Comparison of ENCODE assay signal across 22 cellular contexts in the genomic region with DNA sequence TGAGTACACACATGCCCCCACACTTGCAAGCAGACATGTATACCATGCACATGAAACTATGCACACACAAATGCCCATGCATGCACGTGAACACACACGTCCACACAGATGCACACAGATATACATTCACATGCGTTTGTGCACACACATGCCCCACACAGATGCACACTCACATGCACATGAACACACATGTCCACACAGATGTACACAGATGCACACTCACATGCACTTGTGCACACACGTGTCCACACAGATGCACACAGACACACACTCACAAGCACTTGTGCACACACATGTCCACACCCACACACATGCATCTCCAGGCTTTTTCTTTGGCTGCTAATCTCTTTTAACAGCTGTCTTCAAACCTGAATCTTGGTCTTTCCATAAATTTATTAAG. TPM values are rescaled to one million over a fixed set of nuclear protein-coding genes. Genes with fewer than 3 reads are reported as not detected.
DNase-seq lines count a peak whose midpoint lies in the region; ATAC-seq, FAIRE-seq and TF ChIP-seq lines count a peak whose summit lies in the region.
"Had no signal": no experiment of that assay in that cellular context is flagged by ENCODE, and none has a peak within 500 bp of the region (broad histone marks: within the 10 kb centered on the region; RNA-seq: fewer than 3 reads in every experiment).

No MANE protein-coding gene starts in this region.

- no peak overlapping the region for H3K4me3 ChIP-seq in Karpas-422 (ENCODE audit: low read length)
- H3K4me3 ChIP-seq in H1 (ENCODE audit: extremely low read depth in 1 of 4, insufficient read depth in 2 of 4, low read depth in 3 of 4, low read length in 4 of 4) = no peak overlapping the region
- H3K4me3 ChIP-seq in trophoblast cell (ENCODE audit: low read depth, low read length) = peak overlapping the region; percentile 21
- H3K4me3 ChIP-seq: A549; BLaER1 treated with 17β-estradiol and CSF1 and Interleukin-3, amounts not matched to agents 10 nM and 100 nM had no signal

- no peak overlapping the region for H4K5ac ChIP-seq in H1 (ENCODE audit: insufficient read length, low read depth, low read length)

- H3K27ac Mint-ChIP-seq in activated naive CD8-positive, alpha-beta T cell treated with anti-CD3 and anti-CD28 coated beads, Interleukin-2, amount 10 ng/mL, durations not matched to agents 7 days and 5 days = peak overlapping the region; percentile 19
- H3K27ac Mint-ChIP-seq in activated naive CD8-positive, alpha-beta T cell treated with anti-CD3 and anti-CD28 coated beads for 36 hours = no peak overlapping the region
- H3K27ac Mint-ChIP-seq: B cell; CD4-positive, alpha-beta T cell; CD8-positive, alpha-beta T cell had no signal

- H2BK120ac ChIP-seq in H1 (replicated peaks; ENCODE audit: low read depth, low read length) (no peak overlapping the region), trophoblast cell (ENCODE audit: insufficient read depth, low read length, poor library complexity) (no peak overlapping the region)

- H3K18ac ChIP-seq in H1 (ENCODE audit: extremely low read depth, low read length) = no peak overlapping the region
- H3K18ac ChIP-seq in trophoblast cell (ENCODE audit: low read length) = no peak overlapping the region

- intact Hi-C loops in posterior vena cava (cut with DNase I) = no loop called here

- H3K27me3 Mint-ChIP-seq in activated naive CD8-positive, alpha-beta T cell treated with anti-CD3 and anti-CD28 coated beads, Interleukin-2, amount 10 ng/mL, durations not matched to agents 7 days and 5 days = peaks cover 3% of the 10 kb centered on the region
- no peaks in the 10 kb centered on the region for H3K27me3 Mint-ChIP-seq in activated naive CD8-positive, alpha-beta T cell treated with anti-CD3 and anti-CD28 coated beads for 36 hours

- H3K9ac ChIP-seq in Karpas-422 (ENCODE audit: low read length) = no peak overlapping the region
- H3K9ac ChIP-seq in H1 (replicated peaks in 1 of 4; ENCODE audit: extremely low read depth in 1 of 4, low read depth in 3 of 4, low read length in 3 of 4) = no peak overlapping the region
- H3K9ac ChIP-seq in trophoblast cell (ENCODE audit: low read length) = no peak overlapping the region
- H3K9ac ChIP-seq: BLaER1 treated with 17β-estradiol and CSF1 and Interleukin-3, amounts not matched to agents 10 nM and 100 nM had no signal

- no peak overlapping the region for H2BK20ac ChIP-seq in H1 (ENCODE audit: low read length)

- H2BK12ac ChIP-seq in H1 (ENCODE audit: low read depth, low read length) (no peak overlapping the region), trophoblast cell (ENCODE audit: low read length) (no peak overlapping the region)

- WGBS in H1 (ENCODE audit: extremely low coverage in 1 of 2, insufficient coverage in 1 of 2, insufficient read length in 1 of 2, insufficient replicate concordance in 2 of 2, low coverage in 1 of 2, low lambda C conversion rate in 2 of 2, missing lambda C conversion rate in 1 of 2), 2 experiments = 96% methylated on average over 4 of the region's 4 CpGs; no CpG with 5 or more reads in 1 of the 2 experiments
- WGBS in trophoblast cell (ENCODE audit: extremely low coverage, insufficient coverage, insufficient read length) = no CpG with 5 or more reads among the region's 4 CpGs

- H2AK5ac ChIP-seq in H1 (ENCODE audit: low read depth, low read length) (no peak overlapping the region), trophoblast cell (ENCODE audit: low read length) (no peak overlapping the region)

- H4K91ac ChIP-seq in H1 (replicated peaks; ENCODE audit: insufficient read length, low read length) (peak overlapping the region; percentile 17), trophoblast cell (ENCODE audit: low read depth, low read length) (no peak overlapping the region)

- H3K4ac ChIP-seq in H1 (replicated peaks; ENCODE audit: insufficient read length, low read depth, low read length) (no peak overlapping the region), trophoblast cell (ENCODE audit: low read depth, low read length) (no peak overlapping the region)

- H2BK15ac ChIP-seq in H1 (ENCODE audit: low read length) = no peak overlapping the region

- H4K20me1 ChIP-seq in Karpas-422 (ENCODE audit: insufficient read depth, low read depth, low read length) (no peaks in the 10 kb centered on the region), H1 (replicated peaks in 1 of 2; ENCODE audit: control insufficient read depth in 1 of 2, insufficient read depth in 2 of 2, low read length in 2 of 2) (peaks cover 7 to 21% of the 10 kb centered on the region in 2 experiments)
- H4K20me1 ChIP-seq: BLaER1 treated with 17β-estradiol and CSF1 and Interleukin-3, amounts not matched to agents 10 nM and 100 nM had no signal

- peaks cover 44% of the 10 kb centered on the region for H3K4me1 Mint-ChIP-seq in activated naive CD8-positive, alpha-beta T cell treated with anti-CD3 and anti-CD28 coated beads, Interleukin-2, amount 10 ng/mL, durations not matched to agents 7 days and 5 days
- H3K4me1 Mint-ChIP-seq in activated naive CD8-positive, alpha-beta T cell treated with anti-CD3 and anti-CD28 coated beads for 36 hours = peaks cover 60% of the 10 kb centered on the region

- H3K9me3 Mint-ChIP-seq in activated naive CD8-positive, alpha-beta T cell treated with anti-CD3 and anti-CD28 coated beads, Interleukin-2, amount 10 ng/mL, durations not matched to agents 7 days and 5 days = peaks cover 3% of the 10 kb centered on the region
- H3K9me3 Mint-ChIP-seq in activated naive CD8-positive, alpha-beta T cell treated with anti-CD3 and anti-CD28 coated beads for 36 hours = no peaks in the 10 kb centered on the region
- H3K9me3 Mint-ChIP-seq: CD4-positive, alpha-beta T cell; CD8-positive, alpha-beta T cell had no signal

- H3K9me2 ChIP-seq in Karpas-422 (replicated peaks; ENCODE audit: insufficient read depth, low read length) = no peaks in the 10 kb centered on the region

- no peaks in the 10 kb centered on the region for H3K9me3 ChIP-seq in Karpas-422 (ENCODE audit: low read length)
- H3K9me3 ChIP-seq in H1 (ENCODE audit: insufficient read depth in 2 of 2, low read depth in 1 of 2, low read length in 1 of 2) = no peaks in the 10 kb centered on the region
- H3K9me3 ChIP-seq in trophoblast cell (ENCODE audit: insufficient read depth, low read depth, low read length) = peaks cover 3% of the 10 kb centered on the region
- H3K9me3 ChIP-seq: Caco-2 had no signal

- no peak overlapping the region for H2BK5ac ChIP-seq in H1 (ENCODE audit: low read depth, low read length)
- H2BK5ac ChIP-seq in trophoblast cell (ENCODE audit: low read depth, low read length, poor library complexity) = no peak overlapping the region

- H3K4me1 ChIP-seq in Karpas-422 (ENCODE audit: low read length) = peaks cover 27% of the 10 kb centered on the region
- H3K4me1 ChIP-seq in H1 (replicated peaks in 1 of 4; ENCODE audit: control insufficient read depth in 3 of 4, insufficient read depth in 4 of 4, low read length in 3 of 4) = peaks cover 4 to 12% (median 6%) of the 10 kb centered on the region in 4 experiments
- H3K4me1 ChIP-seq in trophoblast cell (ENCODE audit: control insufficient read depth in 1 of 2, insufficient read depth in 2 of 2, low read length in 2 of 2) = no peaks in the 10 kb centered on the region
- H3K4me1 ChIP-seq: A549, Caco-2 had no signal

- ATAC-seq in activated naive CD8-positive, alpha-beta T cell treated with anti-CD3 and anti-CD28 coated beads, Interleukin-2, amount 10 ng/mL, durations not matched to agents 7 days and 5 days (ENCODE audit: low read depth) = no peak
- ATAC-seq in GM18907 (IDR thresholded peaks at IDR 0.05; ENCODE audit: unreplicated experiment) (no peak), HG02798 (IDR thresholded peaks at IDR 0.05; ENCODE audit: poor library complexity, unreplicated experiment) (no peak)
- ATAC-seq: A549; CD8-positive, alpha-beta T cell had no signal

- no peak for FAIRE-seq in H1 (lab: Jason Lieb, UNC)
- FAIRE-seq: A549, D721Med, G401.6 had no signal

- H2AFZ ChIP-seq in Karpas-422 (ENCODE audit: low read length) = no peak overlapping the region
- H2AFZ ChIP-seq in H1 (ENCODE audit: low read length) = no peak overlapping the region
- H2AFZ ChIP-seq in trophoblast cell (ENCODE audit: insufficient read depth, low read length, poor library complexity) = no peak overlapping the region

- H3K27ac ChIP-seq in Karpas-422 (ENCODE audit: low read length) (no peak overlapping the region), H1 (ENCODE audit: low read depth, low read length) (no peak overlapping the region), trophoblast cell (ENCODE audit: low read depth, low read length) (no peak overlapping the region)
- H3K27ac ChIP-seq: 22Rv1; A549; BLaER1 treated with 17β-estradiol and CSF1 and Interleukin-3, amounts not matched to agents 10 nM and 100 nM; C4-2B had no signal

- H4K8ac ChIP-seq in H1 (ENCODE audit: extremely low read depth, insufficient read depth, low read length) = no peak overlapping the region; the same call in 1 of the 2 replicates
- no peak overlapping the region for H4K8ac ChIP-seq in trophoblast cell (ENCODE audit: low read depth, low read length)

- POLR2A ChIA-PET in activated naive CD8-positive, alpha-beta T cell treated with anti-CD3 and anti-CD28 coated beads, Interleukin-2, amount 10 ng/mL, durations not matched to agents 7 days and 5 days (lab: Charles Lee) = no interaction called here
- POLR2A ChIA-PET in H1 (lab: Charles Lee; ENCODE audit: partially characterized antibody) = no interaction called here

- H3K27me3 ChIP-seq in Karpas-422 (ENCODE audit: low read length) (no peaks in the 10 kb centered on the region), H1 (replicated peaks in 1 of 4; ENCODE audit: control insufficient read depth in 3 of 4, extremely low read depth in 1 of 4, insufficient read depth in 3 of 4, low read length in 3 of 4) (0 out of 7 replicates have a peak, but pooled peaks cover 0 to 4% (median 0%) of the 10 kb centered on the region in 4 experiments), trophoblast cell (ENCODE audit: insufficient read depth, low read length) (no peaks in the 10 kb centered on the region)
- H3K27me3 ChIP-seq: BLaER1 treated with 17β-estradiol and CSF1 and Interleukin-3, amounts not matched to agents 10 nM and 100 nM had no signal

- no peak overlapping the region for H3K4me3 Mint-ChIP-seq in activated naive CD8-positive, alpha-beta T cell treated with anti-CD3 and anti-CD28 coated beads, Interleukin-2, amount 10 ng/mL, durations not matched to agents 7 days and 5 days
- no peak overlapping the region for H3K4me3 Mint-ChIP-seq in activated naive CD8-positive, alpha-beta T cell treated with anti-CD3 and anti-CD28 coated beads for 36 hours
- H3K4me3 Mint-ChIP-seq: B cell; CD4-positive, alpha-beta T cell; CD8-positive, alpha-beta T cell had no signal

- no peaks in the 10 kb centered on the region for H3K23me2 ChIP-seq in H1 (ENCODE audit: low read depth, low read length)

- DNase-seq in activated naive CD8-positive, alpha-beta T cell treated with anti-CD3 and anti-CD28 coated beads, Interleukin-2, amount 10 ng/mL, durations not matched to agents 7 days and 5 days = no peak
- no peak for DNase-seq in activated naive CD8-positive, alpha-beta T cell treated with anti-CD3 and anti-CD28 coated beads for 36 hours
- peak; percentile 27 for DNase-seq in Karpas-422
- no peak for DNase-seq in H1 (ENCODE audit: low read depth in 1 of 2, low spot score in 2 of 2)
- DNase-seq in trophoblast cell = no peak
- DNase-seq in posterior vena cava (ENCODE audit: low spot score) = no peak
- DNase-seq: AML-193; Caco-2; Calu3; CD4-positive, alpha-beta T cell; CD8-positive, alpha-beta T cell; DMS79 treated with DMSO at 0.1 percent for 48 hours; GF-D8 had no signal

- H3K79me1 ChIP-seq in H1 (ENCODE audit: low read depth, low read length) = peaks cover 14% of the 10 kb centered on the region
- no peaks in the 10 kb centered on the region for H3K79me1 ChIP-seq in trophoblast cell (ENCODE audit: low read length)

- peaks cover 11% of the 10 kb centered on the region for H3K36me3 Mint-ChIP-seq in activated naive CD8-positive, alpha-beta T cell treated with anti-CD3 and anti-CD28 coated beads, Interleukin-2, amount 10 ng/mL, durations not matched to agents 7 days and 5 days
- H3K36me3 Mint-ChIP-seq in activated naive CD8-positive, alpha-beta T cell treated with anti-CD3 and anti-CD28 coated beads for 36 hours = peaks cover 12% of the 10 kb centered on the region
- H3K36me3 Mint-ChIP-seq: CD8-positive, alpha-beta T cell had no signal

- no peak for TF ChIP-seq EP300 in H1 (IDR thresholded peaks at IDR 0.05; ENCODE audit: borderline replicate concordance in 1 of 2, low read depth in 2 of 2, low read length in 2 of 2)

- TF ChIP-seq POLR2A in H1 (IDR thresholded peaks at IDR 0.05; ENCODE audit: control extremely low read depth in 1 of 2, low read depth in 2 of 2, low read length in 2 of 2) = no peak

- H3K36me3 ChIP-seq in Karpas-422 (ENCODE audit: insufficient read depth, low read length) (no peaks in the 10 kb centered on the region), H1 (ENCODE audit: control insufficient read depth in 2 of 4, insufficient read depth in 4 of 4, low read length in 3 of 4) (peaks cover 0 to 16% (median 5%) of the 10 kb centered on the region in 4 experiments; a peak in 5 of 8 replicates), trophoblast cell (ENCODE audit: control insufficient read depth in 1 of 2, insufficient read depth in 2 of 2, low read length in 2 of 2) (no peaks in the 10 kb centered on the region)
- H3K36me3 ChIP-seq: BLaER1 treated with 17β-estradiol and CSF1 and Interleukin-3, amounts not matched to agents 10 nM and 100 nM had no signal

- H3K56ac ChIP-seq in H1 (replicated peaks; ENCODE audit: insufficient read length, low read depth, low read length) = no peak overlapping the region

- H4K12ac ChIP-seq in trophoblast cell (ENCODE audit: low read depth, low read length) = no peak overlapping the region

- TF ChIP-seq RAD21 in H1 (IDR thresholded peaks at IDR 0.05 in 1 of 2, conservative IDR thresholded peaks at IDR 0.05 in 1 of 2; ENCODE audit: low read depth in 2 of 2, low read length in 2 of 2) = no peak

- no peak overlapping the region for H3K23ac ChIP-seq in H1 (ENCODE audit: insufficient read length)
- H3K23ac ChIP-seq in trophoblast cell (ENCODE audit: low read length) = no peak overlapping the region

- H3K14ac ChIP-seq in H1 (ENCODE audit: insufficient read length) = no peak overlapping the region
- H3K14ac ChIP-seq in trophoblast cell (ENCODE audit: low read length) = no peak overlapping the region

- CTCF ChIA-PET in H1 (lab: Charles Lee; ENCODE audit: partially characterized antibody) = interaction anchor here (1.5 kb wide), 1 partner anchor 25 kb away, joined by 3 read pairs; no protein-coding TSS in a partner anchor

- no peaks in the 10 kb centered on the region for H3K79me2 ChIP-seq in Karpas-422 (ENCODE audit: low read length)
- H3K79me2 ChIP-seq in H1 (ENCODE audit: control insufficient read depth in 1 of 2, insufficient read depth in 2 of 2, low read length in 2 of 2) = peaks cover 7 to 76% of the 10 kb centered on the region in 2 experiments; a peak in 3 of 4 replicates
- H3K79me2 ChIP-seq in trophoblast cell (ENCODE audit: control insufficient read depth, insufficient read depth, low read length, poor library complexity) = no peaks in the 10 kb centered on the region

- no peak for TF ChIP-seq CTCF in H1 (IDR thresholded peaks at IDR 0.05; ENCODE audit: control extremely low read depth in 1 of 3, insufficient read depth in 1 of 3, low read depth in 1 of 3, low read length in 3 of 3)

- H3K4me2 ChIP-seq in Karpas-422 (ENCODE audit: low read depth, low read length, poor library complexity, severe bottlenecking) (no peak overlapping the region), H1 (ENCODE audit: insufficient read depth in 1 of 2, low read depth in 2 of 2, low read length in 2 of 2) (no peak overlapping the region), trophoblast cell (ENCODE audit: low read length) (no peak overlapping the region)
- H3K4me2 ChIP-seq: A549; BLaER1 treated with 17β-estradiol and CSF1 and Interleukin-3, amounts not matched to agents 10 nM and 100 nM had no signal

RNA-seq across cellular contexts. Expression of gene SNTG2, which starts 31.1 kb away (rescaled TPM):
- 1 to 10 TPM; 2.9 to 3.5 TPM for total RNA-seq in activated naive CD8-positive, alpha-beta T cell treated with anti-CD3 and anti-CD28 coated beads, Interleukin-2, amount 10 ng/mL, durations not matched to agents 7 days and 5 days
- total RNA-seq in activated naive CD8-positive, alpha-beta T cell treated with anti-CD3 and anti-CD28 coated beads for 36 hours = 1 to 10 TPM; 3.6 to 3.8 TPM
- not detected in 2 replicates for total RNA-seq in Karpas-422 (2014; rRNA removed; shearing (Covaris generic); ENCODE audit: low replicate concordance)
- 14.3 and 18.1 TPM in 2 replicates for total RNA-seq in H1 (2021; fragmentation: NEBNext Ultra II Directional; extraction: Animal tissue kit (Norgen Biotek cat#: 25700))
- polyA plus RNA-seq in H1 (2011; rRNA removed) = 6.6 TPM in 2 replicates
- 8.8 TPM for polyA plus RNA-seq in H1 (2011; cell fraction: cytosol; rRNA removed)
- 24.3 TPM for polyA plus RNA-seq in H1 (2011; cell fraction: nucleus; rRNA removed)
- 7.4 to 10.4 TPM (median 9.0 TPM) in 4 replicates for polyA plus RNA-seq in H1 (2012, experiment 1 of 2)
- polyA plus RNA-seq in H1 (2012, experiment 2 of 2) = 4.1 TPM
- 4.3 TPM for polyA plus RNA-seq in H1 (2013, experiment 1 of 2)
- 5.0 TPM for polyA plus RNA-seq in H1 (2013, experiment 2 of 2)
- polyA minus RNA-seq in H1 (2011; rRNA and poly(A)+ RNA removed) = 21.3 and 26.6 TPM in 2 replicates
- polyA minus RNA-seq in H1 (2011; cell fraction: cytosol; rRNA and poly(A)+ RNA removed) = 17.2 TPM
- polyA minus RNA-seq in H1 (2011; cell fraction: nucleus; rRNA and poly(A)+ RNA removed) = 62.8 TPM
- 0.08 and 0.11 TPM in 2 replicates for polyA plus RNA-seq in trophoblast cell (2013)
- 1 to 10 TPM; 5.2 to 6.2 TPM for total RNA-seq in posterior vena cava
- total RNA-seq: Caco-2, Calu3 had no signal
- polyA plus RNA-seq: A549 had no signal
